ENCODE assay signal across 23 cellular contexts in the genomic region with DNA sequence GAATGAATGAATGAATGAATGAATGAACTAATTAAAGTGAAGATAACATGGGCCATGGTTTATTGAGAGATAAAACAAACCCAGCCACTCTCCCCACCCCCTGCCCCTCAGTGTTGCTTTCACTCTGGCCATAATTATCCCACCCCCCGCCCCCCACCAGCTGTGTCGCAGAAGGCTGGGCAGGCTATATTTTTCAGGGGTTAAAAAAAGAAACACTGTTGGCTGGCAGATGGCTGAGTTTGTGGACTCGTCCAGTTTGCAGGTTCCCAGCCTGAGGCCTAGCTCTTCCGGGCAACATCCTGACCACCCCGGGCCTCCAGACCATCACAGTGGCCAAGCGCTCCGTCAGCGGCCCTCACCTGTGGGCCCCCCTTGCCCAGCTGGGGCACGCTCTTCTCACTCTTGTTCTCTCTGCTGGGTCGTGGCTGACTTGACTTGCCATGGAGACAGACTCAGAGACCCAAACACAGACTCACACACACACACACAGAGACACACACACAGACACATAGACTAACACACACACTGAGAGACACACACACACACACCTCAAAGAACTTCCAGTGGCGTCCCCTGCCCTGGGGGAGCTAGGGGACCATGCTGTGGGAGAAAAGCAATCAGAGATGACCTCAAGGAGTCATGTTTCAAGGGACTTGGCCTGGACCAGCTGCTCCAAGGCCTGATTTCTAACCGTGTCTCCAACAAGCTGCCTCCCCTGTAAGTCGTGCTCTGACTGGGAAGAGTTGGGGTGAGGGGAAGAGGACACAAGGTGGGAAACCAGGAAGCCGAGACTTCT. TPM values are rescaled to one million over a fixed set of nuclear protein-coding genes. Genes with fewer than 3 reads are reported as not detected.
A peak's percentile ranks its signal among the peaks of the same experiment; 100 is the strongest.
DNase-seq lines count a peak whose midpoint lies in the region; ATAC-seq and TF ChIP-seq lines count a peak whose summit lies in the region.
"Had no signal": no experiment of that assay in that cellular context is flagged by ENCODE, and none has a peak within 500 bp of the region (broad histone marks: within the 10 kb centered on the region; RNA-seq: fewer than 3 reads in every experiment).

No MANE protein-coding gene starts in this region.

- H3K36me3 ChIP-seq in neural progenitor cell (no peaks in the 10 kb centered on the region), Peyer's patch (no peaks in the 10 kb centered on the region)
- H3K36me3 ChIP-seq: heart left ventricle, left ventricle myocardium inferior, suprapubic skin, uterus had no signal

- H3K27me3 ChIP-seq in neural progenitor cell (peaks cover 94% of the 10 kb centered on the region), Peyer's patch (peaks cover 0 to 29% of the 10 kb centered on the region in 2 donors)

- H3K27ac ChIP-seq in neural progenitor cell (no peak overlapping the region), substantia nigra (ENCODE audit: low read depth, low read length, poor library complexity, severe bottlenecking) (no peak overlapping the region), Peyer's patch (no peak overlapping the region)
- H3K27ac ChIP-seq: 22Rv1, heart left ventricle, left ventricle myocardium inferior, suprapubic skin, uterus had no signal

- H3F3A ChIP-seq in neural progenitor cell (ENCODE audit: low read depth) = peaks cover 51% of the 10 kb centered on the region

- peaks cover 35% of the 10 kb centered on the region for H3K4me1 Mint-ChIP-seq in neural progenitor cell

- peaks cover 31% of the 10 kb centered on the region for H3K4me1 ChIP-seq in neural progenitor cell
- H3K4me1 ChIP-seq in Peyer's patch = peaks cover 0 to 26% (median 18%) of the 10 kb centered on the region in 4 donors

- H3K4me3 ChIP-seq in neural progenitor cell (no peak overlapping the region), Peyer's patch (no peak overlapping the region)
- H3K4me3 ChIP-seq: heart left ventricle, left ventricle myocardium inferior, suprapubic skin, uterus had no signal

- DNase-seq in DMS79 treated with DMSO at 0.1 percent for 48 hours (lab: John Stamatoyannopoulos, UW) = peak; percentile 37
- no peak for DNase-seq in DMS79 (lab: John Stamatoyannopoulos, UW)
- DNase-seq in NAMALWA (ENCODE audit: low spot score) = peak; percentile 35
- peak; percentile 24 for DNase-seq in cerebellum (ENCODE audit: low spot score)
- no peak for DNase-seq in neural progenitor cell (ENCODE audit: low spot score)
- DNase-seq in substantia nigra (lab: John Stamatoyannopoulos, UW) = no peak
- DNase-seq in Peyer's patch = no peak
- DNase-seq: activated CD4-positive, alpha-beta T cell treated with anti-CD3 and anti-CD28 coated beads for 48 hours; activated CD8-positive, alpha-beta memory T cell treated with anti-CD3 and anti-CD28 coated beads, Interleukin-2, amount 50 U/mL, for 48 hours; EL; KBM-7; left ventricle myocardium inferior; MV-4-11; NCI-H1930; NCI-H446 treated with DMSO at 0.1 percent for 48 hours; occipital lobe; SHP77; stimulated activated CD4-positive, alpha-beta T cell treated with anti-CD3 and anti-CD28 coated beads, Interleukin-15, amount 100 ng/mL, for 24 hours; uterus had no signal

- H2AFZ ChIP-seq in neural progenitor cell (replicated peaks) = no peak overlapping the region

- no peak for TF ChIP-seq CTCF in neural progenitor cell (IDR thresholded peaks at IDR 0.05)
- no peak for TF ChIP-seq CTCF in Peyer's patch (IDR thresholded peaks at IDR 0.05)

- peak overlapping the region; percentile 49 for H3K4me3 Mint-ChIP-seq in neural progenitor cell

- H3K9ac ChIP-seq in neural progenitor cell = no peak overlapping the region

- H3K4me2 ChIP-seq in neural progenitor cell = peak overlapping the region; percentile 12

- H3K27me3 Mint-ChIP-seq in neural progenitor cell (ENCODE audit: insufficient read depth, low read depth) = peaks cover 55% of the 10 kb centered on the region

- H3K36me3 Mint-ChIP-seq in neural progenitor cell = no peaks in the 10 kb centered on the region

- H3K27ac Mint-ChIP-seq in neural progenitor cell = no peak overlapping the region

- peaks cover 21% of the 10 kb centered on the region for H4K20me1 ChIP-seq in neural progenitor cell (ENCODE audit: low read depth)

- TF ChIP-seq POLR2A in Peyer's patch (IDR thresholded peaks at IDR 0.05) = no peak

- no peaks in the 10 kb centered on the region for H3K9me3 Mint-ChIP-seq in neural progenitor cell

- H3K9me3 ChIP-seq in neural progenitor cell (ENCODE audit: low read depth) (no peaks in the 10 kb centered on the region), Peyer's patch (peaks cover 0 to 3% (median 0%) of the 10 kb centered on the region in 4 donors)
- H3K9me3 ChIP-seq: heart left ventricle, left ventricle myocardium inferior, suprapubic skin, uterus had no signal

- no peaks in the 10 kb centered on the region for H3K79me2 ChIP-seq in neural progenitor cell (ENCODE audit: low read depth)

- ATAC-seq in HG02885 (IDR thresholded peaks at IDR 0.05; ENCODE audit: poor library complexity, unreplicated experiment) = no peak
- ATAC-seq: heart left ventricle had no signal

RNA-seq across cellular contexts. Expression of gene GRM4, which starts 2.2 kb away (rescaled TPM):
- total RNA-seq in cerebellum (28.3 TPM), neural progenitor cell (ENCODE audit: low replicate concordance) (1.2 and 1.8 TPM in 2 replicates), Peyer's patch (not detected)
- total RNA-seq: left ventricle myocardium inferior, suprapubic skin had no signal

Comparison
In these comparisons a context has a peak if more than half of its experiments do, and no peak if none do; other contexts are left out.
1. DNase-seq: peak in DMS79 treated with DMSO at 0.1 percent for 48 hours (single experiment), NAMALWA (single experiment) and cerebellum (single experiment); none in DMS79 (single experiment), neural progenitor cell (single experiment), substantia nigra (0 of 49) and Peyer's patch (0 of 3).
2. RNA of gene GRM4, which starts 2.2 kb away (total RNA-seq): 28.3 TPM in cerebellum (single experiment); 1.2 to 1.8 TPM in neural progenitor cell and not detected in Peyer's patch; every median in the first group is over 10 times any median in the second.